In genomic region chr7:83060218-83060617, GRCh38 we compare ENCODE assay signal across 13 cellular contexts.
DNase-seq lines count a peak whose midpoint lies in the region; ATAC-seq and TF ChIP-seq lines count a peak whose summit lies in the region.
"Had no signal": no experiment of that assay in that cellular context is flagged by ENCODE, and none has a peak within 500 bp of the region (broad histone marks: within the 10 kb centered on the region; RNA-seq: fewer than 3 reads in every experiment).

No MANE protein-coding gene starts in this region.

- peak; percentile 45 for ATAC-seq in foreskin keratinocyte
- no peak for ATAC-seq in HG03378 (IDR thresholded peaks at IDR 0.05; ENCODE audit: unreplicated experiment)

- H3K9me3 Mint-ChIP-seq in CD4-positive, alpha-beta memory T cell = peaks cover 0 to 8% (median 4%) of the 10 kb centered on the region in 8 donors

- POLR2A ChIA-PET in CD4-positive, alpha-beta memory T cell (lab: Charles Lee; ENCODE audit: partially characterized antibody) = no interaction called here

- H3K36me3 ChIP-seq in BE2C = no peaks in the 10 kb centered on the region
- no peaks in the 10 kb centered on the region for H3K36me3 ChIP-seq in CD4-positive, alpha-beta memory T cell (ENCODE audit: insufficient read depth, low read length)
- H3K36me3 ChIP-seq: ascending aorta, prostate gland had no signal

- no peak overlapping the region for H3K4me3 ChIP-seq in BE2C (ENCODE audit: low read depth, low read length)
- no peak overlapping the region for H3K4me3 ChIP-seq in CD4-positive, alpha-beta memory T cell (ENCODE audit: low read length in 2 of 2)
- H3K4me3 ChIP-seq: ascending aorta, prostate gland had no signal

- H3K36me3 Mint-ChIP-seq in CD4-positive, alpha-beta memory T cell = no peaks in the 10 kb centered on the region

- no peak for TF ChIP-seq CTCF in BE2C (IDR thresholded peaks at IDR 0.05; ENCODE audit: low read depth, low read length)
- TF ChIP-seq CTCF in foreskin keratinocyte (conservative IDR thresholded peaks at IDR 0.05) = no peak
- no peak for TF ChIP-seq CTCF in GM20000 (IDR thresholded peaks at IDR 0.05; ENCODE audit: extremely low read depth, missing control alignments)

- no peaks in the 10 kb centered on the region for H3K9me3 ChIP-seq in BE2C
- H3K9me3 ChIP-seq in CD4-positive, alpha-beta memory T cell (ENCODE audit: control insufficient read depth in 1 of 2, low read length in 2 of 2) = no peaks in the 10 kb centered on the region
- H3K9me3 ChIP-seq: ascending aorta, prostate gland had no signal

- CTCF ChIA-PET in CD4-positive, alpha-beta memory T cell (lab: Charles Lee; ENCODE audit: partially characterized antibody) = no interaction called here

- H3K4me1 ChIP-seq in BE2C = peaks cover 20% of the 10 kb centered on the region
- no peaks in the 10 kb centered on the region for H3K4me1 ChIP-seq in foreskin keratinocyte
- no peaks in the 10 kb centered on the region for H3K4me1 ChIP-seq in CD4-positive, alpha-beta memory T cell (ENCODE audit: insufficient read depth, low read length)
- H3K4me1 ChIP-seq: ascending aorta, prostate gland had no signal

- H3K4me3 Mint-ChIP-seq in CD4-positive, alpha-beta memory T cell = no peak overlapping the region

- intact Hi-C loops in CD4-positive, alpha-beta memory T cell (cut with micrococcal nuclease) = no loop called here

- H3K27ac Mint-ChIP-seq in CD4-positive, alpha-beta memory T cell = no peak overlapping the region

- no peaks in the 10 kb centered on the region for H3K27me3 Mint-ChIP-seq in CD4-positive, alpha-beta memory T cell

- H3K27me3 ChIP-seq in BE2C (no peaks in the 10 kb centered on the region), foreskin keratinocyte (no peaks in the 10 kb centered on the region)
- H3K27me3 ChIP-seq in CD4-positive, alpha-beta memory T cell (ENCODE audit: insufficient read depth, low read length) = no peaks in the 10 kb centered on the region
- H3K27me3 ChIP-seq: ascending aorta had no signal

- peak; percentile 76 for DNase-seq in BE2C
- DNase-seq in NCI-H1417 (lab: John Stamatoyannopoulos, UW) = peak; percentile 23 to 89 (median 69)
- DNase-seq in NCI-H446 treated with DMSO at 0.1 percent for 48 hours (lab: John Stamatoyannopoulos, UW) = peak; percentile 72
- no peak for DNase-seq in foreskin keratinocyte
- DNase-seq in CD4-positive, alpha-beta memory T cell = no peak
- DNase-seq in GM20000 (ENCODE audit: low spot score) = no peak
- DNase-seq in ecto neural progenitor cell (ENCODE audit: low spot score) = no peak
- DNase-seq: ACHN; activated CD4-positive, alpha-beta T cell treated with anti-CD3 and anti-CD28 coated beads for 4 hours; KG1 had no signal

- no peaks in the 10 kb centered on the region for H3K4me1 Mint-ChIP-seq in CD4-positive, alpha-beta memory T cell

- H3K27ac ChIP-seq in foreskin keratinocyte = no peak overlapping the region
- H3K27ac ChIP-seq in CD4-positive, alpha-beta memory T cell (ENCODE audit: low read depth, low read length) = no peak overlapping the region
- H3K27ac ChIP-seq: ascending aorta, prostate gland had no signal

Comparison
In these comparisons a context has a peak if more than half of its experiments do, and no peak if none do; other contexts are left out.
1. DNase-seq: peak in BE2C (single experiment), NCI-H1417 (3 of 3) and NCI-H446 treated with DMSO at 0.1 percent for 48 hours (single experiment); none in foreskin keratinocyte (0 of 2), CD4-positive, alpha-beta memory T cell (0 of 5), GM20000 (single experiment) and ecto neural progenitor cell (single experiment).